Comparison of ENCODE assay signal across 9 cellular contexts in the genomic region with DNA sequence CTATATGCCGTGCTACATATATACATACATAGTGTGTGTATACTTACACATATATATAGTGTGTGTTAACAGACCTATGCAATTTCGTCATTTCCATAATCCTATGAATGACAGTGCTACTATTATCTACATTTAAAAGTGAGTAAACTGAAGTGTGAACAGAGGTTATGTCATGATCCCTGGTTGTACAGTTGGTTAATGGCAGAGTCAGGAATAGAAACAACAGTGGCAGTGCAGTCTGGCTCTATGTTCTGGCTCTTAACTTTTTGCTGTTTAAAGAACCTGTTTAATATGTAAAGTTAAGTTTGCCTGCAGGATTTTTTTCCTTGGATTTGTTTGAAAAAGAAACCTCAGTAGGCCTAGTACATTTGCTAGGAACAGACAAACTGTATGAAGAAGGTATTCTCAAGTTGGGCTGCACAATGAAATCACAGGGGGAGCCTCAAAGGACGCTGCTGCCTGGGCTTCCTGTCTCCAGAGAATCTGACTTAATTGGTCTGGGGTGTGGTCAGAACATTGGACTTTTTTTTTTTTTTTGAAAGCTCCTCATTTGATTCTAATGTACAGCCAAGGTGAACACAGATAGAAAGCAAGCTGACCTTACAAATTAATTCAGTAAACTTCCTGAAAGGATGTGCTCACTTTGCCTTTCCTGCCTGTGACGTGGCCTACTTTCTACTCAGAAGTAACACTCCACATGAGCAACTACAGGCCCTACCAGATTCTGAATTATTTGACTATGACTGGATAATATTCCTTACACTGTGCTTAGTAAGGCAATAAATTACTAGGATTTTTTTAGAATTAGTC. TPM values are rescaled to one million over a fixed set of nuclear protein-coding genes. Genes with fewer than 3 reads are reported as not detected.
A peak's percentile ranks its signal among the peaks of the same experiment; 100 is the strongest.
DNase-seq lines count a peak whose midpoint lies in the region; ATAC-seq and TF ChIP-seq lines count a peak whose summit lies in the region.
"Had no signal": no experiment of that assay in that cellular context is flagged by ENCODE, and none has a peak within 500 bp of the region (broad histone marks: within the 10 kb centered on the region; RNA-seq: fewer than 3 reads in every experiment).

No MANE protein-coding gene starts in this region.

- DNase-seq in HCEC 1CT (peak; percentile 50), brain microvascular endothelial cell (peak; percentile 28), mucosa of descending colon (peak in 1 of 3 donors; percentile 14), globus pallidus (ENCODE audit: low spot score) (no peak), AML-193 (lab: John Stamatoyannopoulos, UW) (no peak), midbrain (lab: John Stamatoyannopoulos, UW) (no peak), GM19240 (ENCODE audit: insufficient read length, low spot score) (no peak)

- ATAC-seq in mucosa of descending colon, result peak; percentile 70

- H3K4me1 ChIP-seq in ACC112 (ENCODE audit: control insufficient read depth, insufficient read depth, low read length, unreplicated experiment), result peaks cover 17% of the 10 kb centered on the region
- H3K4me1 ChIP-seq in mucosa of descending colon (ENCODE audit: low read depth), result no peaks in the 10 kb centered on the region

- H3K36me3 ChIP-seq in ACC112 (ENCODE audit: insufficient read depth, low read length) (no peaks in the 10 kb centered on the region), brain microvascular endothelial cell (replicated peaks) (no peaks in the 10 kb centered on the region), mucosa of descending colon (ENCODE audit: low read depth) (no peaks in the 10 kb centered on the region)

- H2AFZ ChIP-seq in ACC112 (ENCODE audit: low read length, unreplicated experiment), result peak overlapping the region; percentile 15

- TF ChIP-seq CTCF in brain microvascular endothelial cell (IDR thresholded peaks at IDR 0.05; ENCODE audit: low read depth, low read length, missing control alignments), result no peak
- no peak for TF ChIP-seq CTCF in mucosa of descending colon (IDR thresholded peaks at IDR 0.05)

- peaks cover 2% of the 10 kb centered on the region for H3K79me2 ChIP-seq in ACC112 (ENCODE audit: control insufficient read depth, insufficient read depth, low read length, unreplicated experiment)

- in situ Hi-C loops in brain microvascular endothelial cell (cut with HindIII; ENCODE audit: low pct_ligation_motif_present, low sequenced_read_pairs), result no loop called here

- no peak overlapping the region for H3K4me3 ChIP-seq in ACC112 (ENCODE audit: low read depth, low read length)
- no peak overlapping the region for H3K4me3 ChIP-seq in brain microvascular endothelial cell (ENCODE audit: low read depth, low read length)
- H3K4me3 ChIP-seq in mucosa of descending colon, result no peak overlapping the region
- H3K4me3 ChIP-seq: lung had no signal

- intact Hi-C loops in mucosa of descending colon (cut with DNase I, micrococcal nuclease), result no loop called here

- peaks cover 3% of the 10 kb centered on the region for H3K9me3 ChIP-seq in mucosa of descending colon

- 0 out of 2 replicates have a peak overlapping the region, but pooled peaks have one; percentile 27 for H3K27ac ChIP-seq in ACC112 (ENCODE audit: low read depth, low read length)
- no peak overlapping the region for H3K27ac ChIP-seq in brain microvascular endothelial cell

- H3K27me3 ChIP-seq in ACC112 (ENCODE audit: insufficient read depth, low read length) (no peaks in the 10 kb centered on the region), brain microvascular endothelial cell (replicated peaks) (no peaks in the 10 kb centered on the region)

RNA-seq across cellular contexts. Expression of gene PLCB1, which starts 29.4 kb away (rescaled TPM):
- total RNA-seq in mucosa of descending colon, result 10 to 100 TPM in 1 of 3 donors, 1 to 10 TPM in 2; 7.2 to 50.7 (median 8.8) TPM

Comparison
In these comparisons a context has a peak if more than half of its experiments do, and no peak if none do; other contexts are left out.
1. DNase-seq: peak in HCEC 1CT (single experiment) and brain microvascular endothelial cell (single experiment); none in globus pallidus (single experiment), AML-193 (0 of 2), midbrain (single experiment) and GM19240 (single experiment).